Comparison of ENCODE assay signal across 8 cellular contexts in genomic region chr16:56632160-56632847, GRCh38. TPM values are rescaled to one million over a fixed set of nuclear protein-coding genes. Genes with fewer than 3 reads are reported as not detected.
DNase-seq lines count a peak whose midpoint lies in the region; ATAC-seq and TF ChIP-seq lines count a peak whose summit lies in the region.

Gene MT1M, plus strand, starts transcription at chr16:56632659. Its CDS starts 73 bp downstream, at chr16:56632732.

- no peaks in the 10 kb centered on the region for H3K36me3 ChIP-seq in SK-N-SH (replicated peaks in 1 of 2; ENCODE audit: control insufficient read depth in 1 of 2, insufficient read depth in 2 of 2, low read length in 1 of 2)

- H3K9me3 ChIP-seq in SK-N-SH, result no peaks in the 10 kb centered on the region

- TF ChIP-seq CTCF in SK-N-SH (IDR thresholded peaks at IDR 0.05) (no peak), natural killer cell (IDR thresholded peaks at IDR 0.05) (no peak)

- POLR2A ChIA-PET in SK-N-SH (lab: Yijun Ruan, JAX), result no interaction called here

- intact Hi-C loops in natural killer cell (cut with micrococcal nuclease), result no loop called here

- peak within 1 kb of the TSS in 1 of 2 experiments; percentile 31; a peak in 2 of 4 replicates for H3K4me3 ChIP-seq in SK-N-SH (ENCODE audit: low read depth in 2 of 2, low read length in 1 of 2)

- no peak within 1 kb of the TSS for H3K27ac ChIP-seq in SK-N-SH (ENCODE audit: low read depth in 2 of 2, low read length in 1 of 2)

- ATAC-seq in natural killer cell (peak in 2 of 3 donors; percentile 44 to 78), GM19467 (IDR thresholded peaks at IDR 0.05; ENCODE audit: unreplicated experiment) (no peak), GM19324 (IDR thresholded peaks at IDR 0.05; ENCODE audit: low FRiP score, unreplicated experiment) (no peak)

- peaks cover 25% of the 10 kb centered on the region; the same call in 1 of the 2 replicates for H3K27me3 ChIP-seq in SK-N-SH (ENCODE audit: insufficient read depth)

- H4K20me1 ChIP-seq in SK-N-SH (ENCODE audit: insufficient read depth), result no peaks in the 10 kb centered on the region

- H3K9me3 Mint-ChIP-seq in natural killer cell, result no peaks in the 10 kb centered on the region

- TF ChIP-seq EP300 in SK-N-SH (IDR thresholded peaks at IDR 0.05; ENCODE audit: borderline replicate concordance in 1 of 2, low read depth in 1 of 2, low read length in 1 of 2), result no peak

- H3K79me2 ChIP-seq in SK-N-SH (ENCODE audit: insufficient read depth), result no peaks in the 10 kb centered on the region

- CTCF ChIA-PET in SK-N-SH (lab: Yijun Ruan, JAX), result interaction anchor here (1.5 kb wide), 1 partner anchor 32 kb away, joined by 3 read pairs; no protein-coding TSS in a partner anchor

- peaks cover 0 to 26% of the 10 kb centered on the region in 2 experiments; a peak in 1 of 4 replicates for H3K4me1 ChIP-seq in SK-N-SH (ENCODE audit: control insufficient read depth in 1 of 2, insufficient read depth in 2 of 2, low read depth in 1 of 2, low read length in 1 of 2)

- peaks cover 5 to 15% of the 10 kb centered on the region in 2 donors for H3K4me1 Mint-ChIP-seq in natural killer cell

- DNase-seq in AG20443 (ENCODE audit: low spot score) (peak; percentile 64), SK-N-SH (peak; percentile 66), fibroblast of gingiva (ENCODE audit: low read depth) (peak; percentile 56), natural killer cell (no peak), NCI-H1694 (lab: John Stamatoyannopoulos, UW) (no peak), NCI-H1048 (lab: John Stamatoyannopoulos, UW) (no peak)

- H3K27me3 Mint-ChIP-seq in natural killer cell (ENCODE audit: low read depth in 2 of 2), result peaks cover 60 to 63% of the 10 kb centered on the region in 2 donors

- WGBS in SK-N-SH (ENCODE audit: low lambda C conversion rate), result 69% methylated on average over 45 of the region's 61 CpGs

- no peaks in the 10 kb centered on the region for H3F3A ChIP-seq in SK-N-SH (replicated peaks; ENCODE audit: insufficient read depth)

- H3K9me2 ChIP-seq in SK-N-SH, result no peaks in the 10 kb centered on the region

- H3K4me3 Mint-ChIP-seq in natural killer cell, result peak within 1 kb of the TSS; percentile 83

- H3K4me2 ChIP-seq in SK-N-SH, result no peak within 1 kb of the TSS

- H2AFZ ChIP-seq in SK-N-SH (ENCODE audit: low read depth), result peak within 1 kb of the TSS; percentile 35; the same call in 1 of the 2 replicates

- H3K27ac Mint-ChIP-seq in natural killer cell, result no peak within 1 kb of the TSS

- no peak for TF ChIP-seq RAD21 in SK-N-SH (IDR thresholded peaks at IDR 0.05; ENCODE audit: low read length)

- H3K36me3 Mint-ChIP-seq in natural killer cell, result no peaks in the 10 kb centered on the region

- no peak within 1 kb of the TSS for H3K9ac ChIP-seq in SK-N-SH

TF ChIP-seq in SK-N-SH, 30 proteins besides CTCF, POLR2A, EP300 and RAD21:
- no peak for TF ChIP-seq FOXJ3 (CRISPR knock-in tag; IDR thresholded peaks at IDR 0.05)
- no peak for TF ChIP-seq IRF3 (IDR thresholded peaks at IDR 0.05; ENCODE audit: low read depth, low read length)
- TF ChIP-seq TAF1 (IDR thresholded peaks at IDR 0.05; ENCODE audit: borderline replicate concordance, low read depth, low read length), result no peak
- TF ChIP-seq POLR2AphosphoS5 (IDR thresholded peaks at IDR 0.05; ENCODE audit: low read depth, low read length), result no peak
- no peak for TF ChIP-seq ZBTB33 (IDR thresholded peaks at IDR 0.05; ENCODE audit: borderline replicate concordance, low read depth)
- TF ChIP-seq RXRA (IDR thresholded peaks at IDR 0.05; ENCODE audit: borderline replicate concordance, low read depth), result no peak
- TF ChIP-seq GABPA (IDR thresholded peaks at IDR 0.05; ENCODE audit: low read depth), result no peak
- TF ChIP-seq NRF1 (IDR thresholded peaks at IDR 0.05; ENCODE audit: low read depth, low read length), result no peak
- TF ChIP-seq EZH2phosphoT487 (IDR thresholded peaks at IDR 0.05; ENCODE audit: borderline replicate concordance, low read depth), result no peak
- TF ChIP-seq SIN3A (IDR thresholded peaks at IDR 0.05; ENCODE audit: borderline replicate concordance, low read depth, low read length), result no peak
- TF ChIP-seq YY1 (IDR thresholded peaks at IDR 0.05; ENCODE audit: low read depth), result no peak
- TF ChIP-seq REST (IDR thresholded peaks at IDR 0.05; ENCODE audit: low read depth, low read length), result no peak
- no peak for TF ChIP-seq NFIC (IDR thresholded peaks at IDR 0.05; ENCODE audit: borderline replicate concordance)

RNA-seq across cellular contexts. Expression of gene MT1M, which starts in this region (rescaled TPM):
- 0.45 and 1.3 TPM in 2 replicates for polyA plus RNA-seq in SK-N-SH (2012; rRNA removed)
- polyA plus RNA-seq in SK-N-SH (2012; cell fraction: cytosol; rRNA removed), result 0.49 and 0.51 TPM in 2 replicates
- polyA plus RNA-seq in SK-N-SH (2012; cell fraction: nucleus; rRNA removed), result 0.15 TPM in 2 replicates
- total RNA-seq in natural killer cell, result not detected

Comparison
In these comparisons a context has a peak if more than half of its experiments do, and no peak if none do; other contexts are left out.
1. Peak in ATAC-seq in natural killer cell; RNA of the gene not detected or under 1 TPM.
2. DNase-seq: peak in AG20443 (single experiment), SK-N-SH (single experiment) and fibroblast of gingiva (single experiment); none in natural killer cell (single experiment), NCI-H1694 (single experiment) and NCI-H1048 (single experiment).